ENCODE assay signal across 9 cellular contexts in genomic region chr20:36830791-36831691, GRCh38. TPM values are rescaled to one million over a fixed set of nuclear protein-coding genes. Genes with fewer than 3 reads are reported as not detected.
A peak's percentile ranks its signal among the peaks of the same experiment; 100 is the strongest.
DNase-seq lines count a peak whose midpoint lies in the region; ATAC-seq and TF ChIP-seq lines count a peak whose summit lies in the region.
"Had no signal": no experiment of that assay in that cellular context is flagged by ENCODE, and none has a peak within 500 bp of the region (broad histone marks: within the 10 kb centered on the region; RNA-seq: fewer than 3 reads in every experiment).

No MANE protein-coding gene starts in this region.

- no peaks in the 10 kb centered on the region for H3K27me3 ChIP-seq in gastrocnemius medialis

- H3K4me3 ChIP-seq in gastrocnemius medialis, result no peak overlapping the region

- 46 to 74% (median 52%) methylated on average over 10 to 11 of the region's 11 CpGs for WGBS in adipose tissue, 3 donors

- DNase-seq in GM03348 (ENCODE audit: low spot score) (peak; percentile 71), Right ventricle myocardium inferior (ENCODE audit: missing footprints) (peak; percentile 87), gastrocnemius medialis (peak in 1 of 2 donors; percentile 34), NCI-H1694 treated with DMSO at 0.1 percent for 48 hours (lab: John Stamatoyannopoulos, UW) (no peak), inferior parietal cortex (ENCODE audit: extremely low spot score) (no peak), NCI-H2029 treated with DMSO at 0.1 percent for 48 hours (lab: John Stamatoyannopoulos, UW) (no peak), D341Med (ENCODE audit: low spot score) (no peak)
- DNase-seq: activated CD4-positive, CD25-positive, alpha-beta regulatory T cell treated with anti-CD3 and anti-CD28 coated beads, Interleukin-2, amount 50 U/mL, for 72 hours had no signal

- intact Hi-C loops in Right ventricle myocardium inferior (cut with DNase I) (loop anchor here (2.0 kb wide), 1 partner anchor 32 kb away; a partner anchor contains a TSS), gastrocnemius medialis (cut with DNase I; ENCODE audit: low total_unique reads) (no loop called here)

- TF ChIP-seq POLR2A in gastrocnemius medialis (IDR thresholded peaks at IDR 0.05), result no peak

- TF ChIP-seq CTCF in gastrocnemius medialis (IDR thresholded peaks at IDR 0.05 in 4 of 5, conservative IDR thresholded peaks at IDR 0.05 in 1 of 5), result peak in 1 of 5 experiments; percentile 16

- in situ Hi-C loops in gastrocnemius medialis (cut with MboI; ENCODE audit: low sequenced_read_pairs in 4 of 4), result no loop called here

- ATAC-seq in Right ventricle myocardium inferior (peak; percentile 67), gastrocnemius medialis (peak; percentile 24 to 34)

- peak overlapping the region; percentile 7 for H3K27ac ChIP-seq in adipose tissue (ENCODE audit: low read depth, low read length)
- H3K27ac ChIP-seq in gastrocnemius medialis, result peak overlapping the region; percentile 67 to 72 (median 70)

- H3K36me3 ChIP-seq in gastrocnemius medialis, result no peaks in the 10 kb centered on the region

- H3K4me1 ChIP-seq in gastrocnemius medialis, result peaks cover 41 to 48% of the 10 kb centered on the region in 2 donors

- H3K9me3 ChIP-seq in gastrocnemius medialis, result no peaks in the 10 kb centered on the region

RNA-seq across cellular contexts. Expression of gene TLDC2, which starts 44.9 kb away (rescaled TPM):
- polyA plus RNA-seq in adipose tissue, result under 1 TPM in 2 of 3 donors, not detected in 1; 0.10 to 0.26 TPM
- not detected for total RNA-seq in Right ventricle myocardium inferior
- not detected for total RNA-seq in gastrocnemius medialis

RNA-seq across cellular contexts. Expression of gene DSN1, which starts 57.5 kb away (rescaled TPM):
- 1 to 10 TPM; 2.7 to 8.2 (median 4.2) TPM for polyA plus RNA-seq in adipose tissue
- total RNA-seq in Right ventricle myocardium inferior (4.4 TPM), gastrocnemius medialis (1 to 10 TPM; 3.2 to 6.3 (median 5.2) TPM)

Comparison
In these comparisons a context has a peak if more than half of its experiments do, and no peak if none do; other contexts are left out.
1. DNase-seq: peak in GM03348 (single experiment) and Right ventricle myocardium inferior (single experiment); none in NCI-H1694 treated with DMSO at 0.1 percent for 48 hours (single experiment), inferior parietal cortex (single experiment), NCI-H2029 treated with DMSO at 0.1 percent for 48 hours (single experiment) and D341Med (single experiment).